In the genomic region with DNA sequence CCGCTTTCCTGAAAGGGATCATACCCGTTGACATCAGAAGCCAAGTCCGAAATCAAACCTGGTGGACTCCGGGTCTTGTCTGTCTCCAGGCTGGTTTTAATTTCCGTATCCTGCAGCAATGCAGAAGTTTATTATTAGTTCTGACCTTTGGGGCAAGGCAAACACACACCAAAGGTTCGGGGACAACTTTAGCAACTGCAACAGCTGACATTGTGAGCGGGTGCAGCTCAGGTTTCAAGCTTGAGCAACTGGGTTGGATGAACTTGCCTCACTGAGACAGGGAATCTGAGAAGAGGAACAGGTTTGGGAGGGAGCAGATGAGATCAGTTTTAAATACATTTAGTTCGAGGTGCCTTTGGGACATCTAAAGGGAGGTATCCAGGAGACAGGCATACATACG, we compare ENCODE assay signal across 8 cellular contexts.
DNase-seq lines count a peak whose midpoint lies in the region; ATAC-seq and TF ChIP-seq lines count a peak whose summit lies in the region.

No MANE protein-coding gene starts in this region.

- DNase-seq in brain microvascular endothelial cell (no peak), mesothelial cell of epicardium (ENCODE audit: low spot score in 2 of 2, unreplicated experiment in 2 of 2) (no peak), SW480 (ENCODE audit: low spot score) (no peak), activated gamma-delta T cell (lab: John Stamatoyannopoulos, UW) (no peak)
- DNase-seq in stimulated activated CD4-positive, alpha-beta T cell treated with anti-CD3 and anti-CD28 coated beads, Interleukin-4, amount 100 ng/mL, for 24 hours, result no peak

- no peaks in the 10 kb centered on the region for H3K27me3 Mint-ChIP-seq in mesothelial cell of epicardium (ENCODE audit: low read depth)

- ATAC-seq in HG03520 (IDR thresholded peaks at IDR 0.05; ENCODE audit: unreplicated experiment), result no peak

- peaks cover 0 to 7% (median 3%) of the 10 kb centered on the region in 11 experiments; a peak in 2 of 22 replicates for H3K9me3 ChIP-seq in BLaER1 treated with 17β-estradiol and CSF1 and Interleukin-3, amounts not matched to agents 10 nM and 100 nM (replicated peaks in 1 of 11)

- peak overlapping the region; percentile 30 to 67 (median 56) for H3K4me2 ChIP-seq in BLaER1 treated with 17β-estradiol and CSF1 and Interleukin-3, amounts not matched to agents 10 nM and 100 nM
- peak overlapping the region; percentile 58 for H3K4me2 ChIP-seq in KMS-11

- H3K9ac ChIP-seq in BLaER1 treated with 17β-estradiol and CSF1 and Interleukin-3, amounts not matched to agents 10 nM and 100 nM, result peak overlapping the region in 7 of 11 experiments; percentile 82 to 90 (median 87); a peak in 9 of 22 replicates
- no peak overlapping the region for H3K9ac ChIP-seq in KMS-11

- H3K9me3 Mint-ChIP-seq in mesothelial cell of epicardium, result peaks cover 28% of the 10 kb centered on the region

- peak overlapping the region; percentile 83 for H2AFZ ChIP-seq in KMS-11 (ENCODE audit: low read depth)

- no peaks in the 10 kb centered on the region for H3K36me3 ChIP-seq in BLaER1 treated with 17β-estradiol and CSF1 and Interleukin-3, amounts not matched to agents 10 nM and 100 nM
- H3K36me3 ChIP-seq in KMS-11 (ENCODE audit: insufficient read depth) (no peaks in the 10 kb centered on the region), brain microvascular endothelial cell (replicated peaks) (no peaks in the 10 kb centered on the region)

- no peaks in the 10 kb centered on the region for H3K36me3 Mint-ChIP-seq in mesothelial cell of epicardium

- H3K4me1 Mint-ChIP-seq in mesothelial cell of epicardium, result peaks cover 10% of the 10 kb centered on the region

- no peaks in the 10 kb centered on the region for H4K20me1 ChIP-seq in BLaER1 treated with 17β-estradiol and CSF1 and Interleukin-3, amounts not matched to agents 10 nM and 100 nM
- no peaks in the 10 kb centered on the region for H4K20me1 ChIP-seq in KMS-11 (ENCODE audit: insufficient read depth)

- no peak overlapping the region for H3K4me3 Mint-ChIP-seq in mesothelial cell of epicardium

- peaks cover 36 to 86% (median 66%) of the 10 kb centered on the region in 11 experiments; a peak in 21 of 22 replicates for H3K27me3 ChIP-seq in BLaER1 treated with 17β-estradiol and CSF1 and Interleukin-3, amounts not matched to agents 10 nM and 100 nM
- H3K27me3 ChIP-seq in KMS-11 (ENCODE audit: insufficient read depth, low read depth) (no peaks in the 10 kb centered on the region), brain microvascular endothelial cell (replicated peaks) (no peaks in the 10 kb centered on the region)

- H3K79me2 ChIP-seq in KMS-11 (ENCODE audit: insufficient read depth, low read depth), result no peaks in the 10 kb centered on the region

- peak overlapping the region in 2 of 10 experiments; percentile 61 to 71; a peak in 2 of 20 replicates for H3K4me3 ChIP-seq in BLaER1 treated with 17β-estradiol and CSF1 and Interleukin-3, amounts not matched to agents 10 nM and 100 nM
- H3K4me3 ChIP-seq in KMS-11 (IDR thresholded peaks at IDR 0.05; ENCODE audit: insufficient read depth, low read depth, low read length) (no peak overlapping the region), brain microvascular endothelial cell (ENCODE audit: low read depth, low read length) (no peak overlapping the region)

- H3K27ac Mint-ChIP-seq in mesothelial cell of epicardium, result peak overlapping the region; percentile 64

- H3K27ac ChIP-seq in BLaER1 treated with 17β-estradiol and CSF1 and Interleukin-3, amounts not matched to agents 10 nM and 100 nM, result peak overlapping the region; percentile 17 to 96 (median 89); a peak in 20 of 22 replicates
- H3K27ac ChIP-seq in KMS-11 (peak overlapping the region; percentile 85; the same call in 1 of the 2 replicates), brain microvascular endothelial cell (peak overlapping the region; percentile 91)

- TF ChIP-seq CTCF in KMS-11 (conservative IDR thresholded peaks at IDR 0.05; ENCODE audit: low read depth, low read length) (no peak), brain microvascular endothelial cell (IDR thresholded peaks at IDR 0.05; ENCODE audit: low read depth, low read length, missing control alignments) (no peak), mesothelial cell of epicardium (IDR thresholded peaks at IDR 0.05; ENCODE audit: unreplicated experiment) (no peak)

- in situ Hi-C loops in brain microvascular endothelial cell (cut with HindIII; ENCODE audit: low pct_ligation_motif_present, low sequenced_read_pairs), result no loop called here

- H3K4me1 ChIP-seq in BLaER1 treated with 17β-estradiol and CSF1 and Interleukin-3, amounts not matched to agents 10 nM and 100 nM, result peaks cover 10 to 23% (median 15%) of the 10 kb centered on the region in 10 experiments
- H3K4me1 ChIP-seq in KMS-11 (ENCODE audit: low read depth, poor library complexity, severe bottlenecking), result peaks cover 13% of the 10 kb centered on the region
